In the genomic region with DNA sequence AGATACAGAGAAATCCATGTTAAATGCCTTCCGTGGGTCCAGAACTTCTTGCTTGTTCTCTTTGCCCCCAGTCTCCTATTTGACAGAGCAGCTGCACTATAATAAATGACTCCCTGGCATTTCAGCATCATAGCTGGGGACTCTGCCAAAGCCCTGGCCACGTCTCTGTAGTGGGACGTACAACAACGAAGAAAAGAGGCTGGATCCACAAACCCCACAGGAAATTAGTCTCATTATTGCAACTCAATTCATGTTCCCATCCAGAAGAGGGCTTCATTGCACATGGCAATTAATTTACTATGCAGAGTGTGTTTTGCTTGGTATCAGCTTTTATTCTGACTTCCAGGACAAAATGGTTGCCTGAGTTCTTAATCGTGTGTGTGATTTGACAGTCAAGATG, we compare ENCODE assay signal across 13 cellular contexts.
DNase-seq lines count a peak whose midpoint lies in the region; ATAC-seq and TF ChIP-seq lines count a peak whose summit lies in the region.
"Had no signal": no experiment of that assay in that cellular context is flagged by ENCODE, and none has a peak within 500 bp of the region (broad histone marks: within the 10 kb centered on the region; RNA-seq: fewer than 3 reads in every experiment).

No MANE protein-coding gene starts in this region.

- H3K4me3 Mint-ChIP-seq in stimulated activated effector memory CD8-positive, alpha-beta T cell treated with anti-CD3 and anti-CD28 coated beads, Interleukin-12 subunit alpha, Interleukin-12 subunit beta, amount 100 ng/mL, for 72 hours: no peak overlapping the region
- H3K4me3 Mint-ChIP-seq: CD8-positive, alpha-beta memory T cell; stimulated activated naive CD8-positive, alpha-beta T cell treated with anti-CD3 and anti-CD28 coated beads, Interleukin-15, amount 100 ng/mL, for 72 hours had no signal

- ATAC-seq in lower lobe of right lung (no peak), GM21447 (IDR thresholded peaks at IDR 0.05; ENCODE audit: unreplicated experiment) (no peak), HG02571 (IDR thresholded peaks at IDR 0.05; ENCODE audit: unreplicated experiment) (no peak)
- no peak for ATAC-seq in stimulated activated effector memory CD8-positive, alpha-beta T cell treated with anti-CD3 and anti-CD28 coated beads, Interleukin-12 subunit alpha, Interleukin-12 subunit beta, amount 100 ng/mL, for 72 hours
- ATAC-seq: stimulated activated naive CD8-positive, alpha-beta T cell treated with anti-CD3 and anti-CD28 coated beads, Interleukin-15, amount 100 ng/mL, for 72 hours had no signal

- H3K4me1 Mint-ChIP-seq in stimulated activated effector memory CD8-positive, alpha-beta T cell treated with anti-CD3 and anti-CD28 coated beads, Interleukin-12 subunit alpha, Interleukin-12 subunit beta, amount 100 ng/mL, for 72 hours: no peaks in the 10 kb centered on the region
- H3K4me1 Mint-ChIP-seq: CD8-positive, alpha-beta memory T cell; stimulated activated naive CD8-positive, alpha-beta T cell treated with anti-CD3 and anti-CD28 coated beads, Interleukin-15, amount 100 ng/mL, for 72 hours had no signal

- H3K9me3 ChIP-seq in lower lobe of right lung: no peaks in the 10 kb centered on the region

- no peaks in the 10 kb centered on the region for H3K36me3 ChIP-seq in lower lobe of right lung

- intact Hi-C loops in lower lobe of right lung (cut with DNase I): no loop called here

- DNase-seq in AG08396 (ENCODE audit: low spot score) (peak; percentile 40), LHCN-M2 (ENCODE audit: low read depth) (peak; percentile 81), dermis microvascular lymphatic vessel endothelial cell (ENCODE audit: low read depth in 2 of 2) (peak; percentile 70 to 86), lower lobe of right lung (no peak), EL (no peak)
- DNase-seq in stimulated activated effector memory CD8-positive, alpha-beta T cell treated with anti-CD3 and anti-CD28 coated beads, Interleukin-12 subunit alpha, Interleukin-12 subunit beta, amount 100 ng/mL, for 72 hours (ENCODE audit: low spot score in 2 of 2): no peak
- DNase-seq: activated CD8-positive, alpha-beta memory T cell treated with anti-CD3 and anti-CD28 coated beads for 24 hours; CD8-positive, alpha-beta memory T cell; KBM-7; NCI-H526; stimulated activated naive CD8-positive, alpha-beta T cell treated with anti-CD3 and anti-CD28 coated beads, Interleukin-15, amount 100 ng/mL, for 72 hours had no signal

- H3K4me1 ChIP-seq in lower lobe of right lung: no peaks in the 10 kb centered on the region

- TF ChIP-seq CTCF in lower lobe of right lung (IDR thresholded peaks at IDR 0.05): peak; percentile 7

- H3K27me3 ChIP-seq in lower lobe of right lung (ENCODE audit: low read depth): no peaks in the 10 kb centered on the region

- H3K4me3 ChIP-seq in lower lobe of right lung: no peak overlapping the region

- no peak overlapping the region for H3K27ac Mint-ChIP-seq in stimulated activated effector memory CD8-positive, alpha-beta T cell treated with anti-CD3 and anti-CD28 coated beads, Interleukin-12 subunit alpha, Interleukin-12 subunit beta, amount 100 ng/mL, for 72 hours
- H3K27ac Mint-ChIP-seq: CD8-positive, alpha-beta memory T cell; stimulated activated naive CD8-positive, alpha-beta T cell treated with anti-CD3 and anti-CD28 coated beads, Interleukin-15, amount 100 ng/mL, for 72 hours had no signal

- H3K27ac ChIP-seq in lower lobe of right lung: no peak overlapping the region

- no peaks in the 10 kb centered on the region for H3K36me3 Mint-ChIP-seq in stimulated activated effector memory CD8-positive, alpha-beta T cell treated with anti-CD3 and anti-CD28 coated beads, Interleukin-12 subunit alpha, Interleukin-12 subunit beta, amount 100 ng/mL, for 72 hours
- H3K36me3 Mint-ChIP-seq: CD8-positive, alpha-beta memory T cell had no signal

- no peaks in the 10 kb centered on the region for H3K9me3 Mint-ChIP-seq in stimulated activated effector memory CD8-positive, alpha-beta T cell treated with anti-CD3 and anti-CD28 coated beads, Interleukin-12 subunit alpha, Interleukin-12 subunit beta, amount 100 ng/mL, for 72 hours
- H3K9me3 Mint-ChIP-seq: CD8-positive, alpha-beta memory T cell had no signal

Comparison
In these comparisons a context has a peak if more than half of its experiments do, and no peak if none do; other contexts are left out.
1. DNase-seq: peak in AG08396 (single experiment), LHCN-M2 (single experiment) and dermis microvascular lymphatic vessel endothelial cell (2 of 2); none in lower lobe of right lung (single experiment), stimulated activated effector memory CD8-positive, alpha-beta T cell treated with anti-CD3 and anti-CD28 coated beads, Interleukin-12 subunit alpha, Interleukin-12 subunit beta, amount 100 ng/mL, for 72 hours (0 of 2) and EL (single experiment).